In genomic region chr17:48555616-48556533, GRCh38 we compare ENCODE assay signal across 1 cellular context.
A peak's percentile ranks its signal among the peaks of the same experiment; 100 is the strongest.
TF ChIP-seq lines count a peak whose summit lies in the region.

No MANE protein-coding gene starts in this region.

TF ChIP-seq in HEK293, 187 proteins besides CTCF, POLR2A, EP300 and RAD21 (continued from another document):
- no peak for TF ChIP-seq ZNF654 (tag by site-specific recombination; IDR thresholded peaks at IDR 0.05; ENCODE audit: low read depth)
- peak; percentile 14; the same call in 1 of the 2 replicates for TF ChIP-seq ZXDB (tag by site-specific recombination; IDR thresholded peaks at IDR 0.05)
- TF ChIP-seq ZNF335 (tag by site-specific recombination; conservative IDR thresholded peaks at IDR 0.05) = peak; percentile 90
- TF ChIP-seq ZNF354C (tag by site-specific recombination; IDR thresholded peaks at IDR 0.05; ENCODE audit: borderline replicate concordance, low read depth) = no peak
- no peak for TF ChIP-seq ZBTB7A (tag by site-specific recombination; IDR thresholded peaks at IDR 0.05; ENCODE audit: low read depth)
- TF ChIP-seq ZNF621 (tag by site-specific recombination; IDR thresholded peaks at IDR 0.05) = no peak
- no peak for TF ChIP-seq ZNF221 (tag by site-specific recombination; IDR thresholded peaks at IDR 0.05; ENCODE audit: borderline replicate concordance)
- TF ChIP-seq YY2 (tag by site-specific recombination; IDR thresholded peaks at IDR 0.05) = 0 out of 2 replicates have a peak, but pooled peaks have one; percentile 17
- no peak for TF ChIP-seq ZNF274 (IDR thresholded peaks at IDR 0.05; ENCODE audit: low read length)
- no peak for TF ChIP-seq ZNF274 (tag by site-specific recombination; IDR thresholded peaks at IDR 0.05; ENCODE audit: borderline replicate concordance)
- no peak for TF ChIP-seq ZNF350 (tag by site-specific recombination; IDR thresholded peaks at IDR 0.05)
- TF ChIP-seq ZNF707 (tag by site-specific recombination; IDR thresholded peaks at IDR 0.05) = no peak
- TF ChIP-seq, protein P1, sequence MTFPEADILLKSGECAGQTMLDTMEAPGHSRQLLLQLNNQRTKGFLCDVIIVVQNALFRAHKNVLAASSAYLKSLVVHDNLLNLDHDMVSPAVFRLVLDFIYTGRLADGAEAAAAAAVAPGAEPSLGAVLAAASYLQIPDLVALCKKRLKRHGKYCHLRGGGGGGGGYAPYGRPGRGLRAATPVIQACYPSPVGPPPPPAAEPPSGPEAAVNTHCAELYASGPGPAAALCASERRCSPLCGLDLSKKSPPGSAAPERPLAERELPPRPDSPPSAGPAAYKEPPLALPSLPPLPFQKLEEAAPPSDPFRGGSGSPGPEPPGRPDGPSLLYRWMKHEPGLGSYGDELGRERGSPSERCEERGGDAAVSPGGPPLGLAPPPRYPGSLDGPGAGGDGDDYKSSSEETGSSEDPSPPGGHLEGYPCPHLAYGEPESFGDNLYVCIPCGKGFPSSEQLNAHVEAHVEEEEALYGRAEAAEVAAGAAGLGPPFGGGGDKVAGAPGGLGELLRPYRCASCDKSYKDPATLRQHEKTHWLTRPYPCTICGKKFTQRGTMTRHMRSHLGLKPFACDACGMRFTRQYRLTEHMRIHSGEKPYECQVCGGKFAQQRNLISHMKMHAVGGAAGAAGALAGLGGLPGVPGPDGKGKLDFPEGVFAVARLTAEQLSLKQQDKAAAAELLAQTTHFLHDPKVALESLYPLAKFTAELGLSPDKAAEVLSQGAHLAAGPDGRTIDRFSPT (tag by site-specific recombination; IDR thresholded peaks at IDR 0.05) = no peak; the same call in 1 of the 2 replicates
- no peak for TF ChIP-seq GLI4 (tag by site-specific recombination; IDR thresholded peaks at IDR 0.05)
- no peak for TF ChIP-seq ZNF513 (tag by site-specific recombination; IDR thresholded peaks at IDR 0.05)
- TF ChIP-seq, protein P2, sequence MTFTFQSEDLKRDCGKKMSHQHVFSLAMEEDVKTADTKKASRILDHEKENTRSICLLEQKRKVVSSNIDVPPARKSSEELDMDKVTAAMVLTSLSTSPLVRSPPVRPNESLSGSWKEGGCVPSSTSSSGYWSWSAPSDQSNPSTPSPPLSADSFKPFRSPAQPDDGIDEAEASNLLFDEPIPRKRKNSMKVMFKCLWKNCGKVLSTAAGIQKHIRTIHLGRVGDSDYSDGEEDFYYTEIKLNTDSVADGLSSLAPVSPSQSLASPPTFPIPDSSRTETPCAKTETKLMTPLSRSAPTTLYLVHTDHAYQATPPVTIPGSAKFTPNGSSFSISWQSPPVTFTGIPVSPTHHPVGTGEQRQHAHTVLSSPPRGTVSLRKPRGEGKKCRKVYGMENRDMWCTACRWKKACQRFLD (tag by site-specific recombination; IDR thresholded peaks at IDR 0.05) = no peak
- TF ChIP-seq MZF1 (tag by site-specific recombination; IDR thresholded peaks at IDR 0.05; ENCODE audit: borderline replicate concordance) = no peak; the same call in 1 of the 2 replicates
- TF ChIP-seq, protein P3, sequence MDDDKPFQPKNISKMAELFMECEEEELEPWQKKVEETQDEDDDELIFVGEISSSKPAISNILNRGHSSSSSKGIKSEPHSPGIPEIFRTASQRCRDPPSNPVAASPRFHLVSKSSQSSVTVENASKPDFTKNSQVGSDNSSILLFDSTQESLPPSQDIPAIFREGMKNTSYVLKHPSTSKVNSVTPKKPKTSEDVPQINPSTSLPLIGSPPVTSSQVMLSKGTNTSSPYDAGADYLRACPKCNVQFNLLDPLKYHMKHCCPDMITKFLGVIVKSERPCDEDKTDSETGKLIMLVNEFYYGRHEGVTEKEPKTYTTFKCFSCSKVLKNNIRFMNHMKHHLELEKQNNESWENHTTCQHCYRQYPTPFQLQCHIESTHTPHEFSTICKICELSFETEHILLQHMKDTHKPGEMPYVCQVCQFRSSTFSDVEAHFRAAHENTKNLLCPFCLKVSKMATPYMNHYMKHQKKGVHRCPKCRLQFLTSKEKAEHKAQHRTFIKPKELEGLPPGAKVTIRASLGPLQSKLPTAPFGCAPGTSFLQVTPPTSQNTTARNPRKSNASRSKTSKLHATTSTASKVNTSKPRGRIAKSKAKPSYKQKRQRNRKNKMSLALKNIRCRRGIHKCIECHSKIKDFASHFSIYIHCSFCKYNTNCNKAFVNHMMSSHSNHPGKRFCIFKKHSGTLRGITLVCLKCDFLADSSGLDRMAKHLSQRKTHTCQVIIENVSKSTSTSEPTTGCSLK (tag by site-specific recombination; IDR thresholded peaks at IDR 0.05) = no peak
- no peak for TF ChIP-seq ZNF112 (tag by site-specific recombination; IDR thresholded peaks at IDR 0.05)
- peak; percentile 9; the same call in 1 of the 2 replicates for TF ChIP-seq ZFHX2 (tag by site-specific recombination; conservative IDR thresholded peaks at IDR 0.05)
- TF ChIP-seq ZNF488 (tag by site-specific recombination; IDR thresholded peaks at IDR 0.05) = no peak
- no peak for TF ChIP-seq ZNF561 (tag by site-specific recombination; IDR thresholded peaks at IDR 0.05; ENCODE audit: borderline replicate concordance)
- TF ChIP-seq ZBTB17 (tag by site-specific recombination; IDR thresholded peaks at IDR 0.05) = 0 out of 2 replicates have a peak, but pooled peaks have one; percentile 13
- TF ChIP-seq, protein P4, sequence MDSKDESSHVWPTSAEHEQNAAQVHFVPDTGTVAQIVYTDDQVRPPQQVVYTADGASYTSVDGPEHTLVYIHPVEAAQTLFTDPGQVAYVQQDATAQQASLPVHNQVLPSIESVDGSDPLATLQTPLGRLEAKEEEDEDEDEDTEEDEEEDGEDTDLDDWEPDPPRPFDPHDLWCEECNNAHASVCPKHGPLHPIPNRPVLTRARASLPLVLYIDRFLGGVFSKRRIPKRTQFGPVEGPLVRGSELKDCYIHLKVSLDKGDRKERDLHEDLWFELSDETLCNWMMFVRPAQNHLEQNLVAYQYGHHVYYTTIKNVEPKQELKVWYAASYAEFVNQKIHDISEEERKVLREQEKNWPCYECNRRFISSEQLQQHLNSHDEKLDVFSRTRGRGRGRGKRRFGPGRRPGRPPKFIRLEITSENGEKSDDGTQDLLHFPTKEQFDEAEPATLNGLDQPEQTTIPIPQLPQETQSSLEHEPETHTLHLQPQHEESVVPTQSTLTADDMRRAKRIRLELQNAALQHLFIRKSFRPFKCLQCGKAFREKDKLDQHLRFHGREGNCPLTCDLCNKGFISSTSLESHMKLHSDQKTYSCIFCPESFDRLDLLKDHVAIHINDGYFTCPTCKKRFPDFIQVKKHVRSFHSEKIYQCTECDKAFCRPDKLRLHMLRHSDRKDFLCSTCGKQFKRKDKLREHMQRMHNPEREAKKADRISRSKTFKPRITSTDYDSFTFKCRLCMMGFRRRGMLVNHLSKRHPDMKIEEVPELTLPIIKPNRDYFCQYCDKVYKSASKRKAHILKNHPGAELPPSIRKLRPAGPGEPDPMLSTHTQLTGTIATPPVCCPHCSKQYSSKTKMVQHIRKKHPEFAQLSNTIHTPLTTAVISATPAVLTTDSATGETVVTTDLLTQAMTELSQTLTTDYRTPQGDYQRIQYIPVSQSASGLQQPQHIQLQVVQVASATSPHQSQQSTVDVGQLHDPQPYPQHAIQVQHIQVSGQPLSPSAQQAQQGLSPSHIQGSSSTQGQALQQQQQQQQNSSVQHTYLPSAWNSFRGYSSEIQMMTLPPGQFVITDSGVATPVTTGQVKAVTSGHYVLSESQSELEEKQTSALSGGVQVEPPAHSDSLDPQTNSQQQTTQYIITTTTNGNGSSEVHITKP (tag by site-specific recombination; IDR thresholded peaks at IDR 0.05) = peak; percentile 100
- TF ChIP-seq, protein P5, sequence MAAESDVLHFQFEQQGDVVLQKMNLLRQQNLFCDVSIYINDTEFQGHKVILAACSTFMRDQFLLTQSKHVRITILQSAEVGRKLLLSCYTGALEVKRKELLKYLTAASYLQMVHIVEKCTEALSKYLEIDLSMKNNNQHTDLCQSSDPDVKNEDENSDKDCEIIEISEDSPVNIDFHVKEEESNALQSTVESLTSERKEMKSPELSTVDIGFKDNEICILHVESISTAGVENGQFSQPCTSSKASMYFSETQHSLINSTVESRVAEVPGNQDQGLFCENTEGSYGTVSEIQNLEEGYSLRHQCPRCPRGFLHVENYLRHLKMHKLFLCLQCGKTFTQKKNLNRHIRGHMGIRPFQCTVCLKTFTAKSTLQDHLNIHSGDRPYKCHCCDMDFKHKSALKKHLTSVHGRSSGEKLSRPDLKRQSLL (tag by site-specific recombination; IDR thresholded peaks at IDR 0.05) = no peak
- TF ChIP-seq WT1 (tag by site-specific recombination; IDR thresholded peaks at IDR 0.05) = no peak
- no peak for TF ChIP-seq ZNF174 (tag by site-specific recombination; IDR thresholded peaks at IDR 0.05)
- TF ChIP-seq GLIS2 (tag by site-specific recombination; IDR thresholded peaks at IDR 0.05) = no peak
- TF ChIP-seq ZNF664 (tag by site-specific recombination; IDR thresholded peaks at IDR 0.05) = no peak
- no peak for TF ChIP-seq ZNF610 (tag by site-specific recombination; IDR thresholded peaks at IDR 0.05; ENCODE audit: borderline replicate concordance)
- no peak for TF ChIP-seq ZSCAN23 (tag by site-specific recombination; IDR thresholded peaks at IDR 0.05)
- no peak for TF ChIP-seq ZNF138 (tag by site-specific recombination; IDR thresholded peaks at IDR 0.05; ENCODE audit: borderline replicate concordance)
- no peak for TF ChIP-seq SCRT1 (tag by site-specific recombination; IDR thresholded peaks at IDR 0.05; ENCODE audit: borderline replicate concordance)
